In the genomic region with DNA sequence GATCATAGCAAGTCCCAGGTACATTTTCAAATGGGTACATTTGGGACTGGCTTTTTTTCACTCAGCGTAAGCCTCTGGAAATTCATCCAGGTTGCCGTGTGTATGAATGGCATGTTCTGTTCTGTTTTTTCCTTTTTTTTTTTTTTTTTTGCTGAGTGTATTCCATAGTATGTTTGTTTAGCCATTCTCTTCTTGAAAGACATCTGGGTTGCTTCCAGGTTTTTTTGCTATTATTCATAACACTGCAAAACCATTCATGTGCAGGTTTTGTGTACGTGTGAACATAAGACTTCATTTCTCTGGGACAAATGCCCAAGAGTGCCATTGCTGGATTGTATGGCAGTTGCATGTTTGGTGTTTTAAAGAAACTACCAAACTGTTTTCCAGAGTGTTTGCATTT, we compare ENCODE assay signal across 17 cellular contexts.
A peak's percentile ranks its signal among the peaks of the same experiment; 100 is the strongest.
DNase-seq lines count a peak whose midpoint lies in the region; ATAC-seq, FAIRE-seq and TF ChIP-seq lines count a peak whose summit lies in the region.
"Had no signal": no experiment of that assay in that cellular context is flagged by ENCODE, and none has a peak within 500 bp of the region (broad histone marks: within the 10 kb centered on the region; RNA-seq: fewer than 3 reads in every experiment).

No MANE protein-coding gene starts in this region.

- no peak overlapping the region for H3K4me3 Mint-ChIP-seq in stimulated activated effector memory CD8-positive, alpha-beta T cell treated with anti-CD3 and anti-CD28 coated beads, Interleukin-12 subunit alpha, Interleukin-12 subunit beta, amount 100 ng/mL, for 72 hours
- H3K4me3 Mint-ChIP-seq: CD4-positive, alpha-beta memory T cell; IgD-negative memory B cell had no signal

- ATAC-seq in stimulated activated effector memory CD8-positive, alpha-beta T cell treated with anti-CD3 and anti-CD28 coated beads, Interleukin-12 subunit alpha, Interleukin-12 subunit beta, amount 100 ng/mL, for 72 hours = no peak
- ATAC-seq in HG03460 (IDR thresholded peaks at IDR 0.05; ENCODE audit: unreplicated experiment) = no peak

- DNase-seq in DMS153 (lab: John Stamatoyannopoulos, UW) (peak; percentile 68), HPDE6-E6E7 (ENCODE audit: extremely low spot score) (peak; percentile 27), NCI-H2029 treated with DMSO at 0.1 percent for 48 hours (lab: John Stamatoyannopoulos, UW) (peak; percentile 70), bronchial epithelial cell (ENCODE audit: low read depth) (peak; percentile 93), COR-L47 (lab: John Stamatoyannopoulos, UW) (no peak), nucleus accumbens (lab: John Stamatoyannopoulos, UW) (no peak)
- no peak for DNase-seq in stimulated activated effector memory CD8-positive, alpha-beta T cell treated with anti-CD3 and anti-CD28 coated beads, Interleukin-12 subunit alpha, Interleukin-12 subunit beta, amount 100 ng/mL, for 72 hours (ENCODE audit: low spot score in 2 of 2)
- DNase-seq: BE2C; CD4-positive, alpha-beta memory T cell; H7; NCI-H1048; NCI-H2107; NCI-H510A; RPMI8226; T-helper 9 cell had no signal

- peaks cover 12% of the 10 kb centered on the region for H3K4me1 Mint-ChIP-seq in stimulated activated effector memory CD8-positive, alpha-beta T cell treated with anti-CD3 and anti-CD28 coated beads, Interleukin-12 subunit alpha, Interleukin-12 subunit beta, amount 100 ng/mL, for 72 hours

- FAIRE-seq in bronchial epithelial cell (lab: Jason Lieb, UNC) = no peak

- no peaks in the 10 kb centered on the region for H3K36me3 Mint-ChIP-seq in stimulated activated effector memory CD8-positive, alpha-beta T cell treated with anti-CD3 and anti-CD28 coated beads, Interleukin-12 subunit alpha, Interleukin-12 subunit beta, amount 100 ng/mL, for 72 hours
- H3K36me3 Mint-ChIP-seq: CD4-positive, alpha-beta memory T cell had no signal

- H3K4me3 ChIP-seq in bronchial epithelial cell (ENCODE audit: low read depth, low read length) = no peak overlapping the region

- no peak overlapping the region for H3K27ac Mint-ChIP-seq in stimulated activated effector memory CD8-positive, alpha-beta T cell treated with anti-CD3 and anti-CD28 coated beads, Interleukin-12 subunit alpha, Interleukin-12 subunit beta, amount 100 ng/mL, for 72 hours
- H3K27ac Mint-ChIP-seq: IgD-negative memory B cell had no signal

- H3K9me3 Mint-ChIP-seq in stimulated activated effector memory CD8-positive, alpha-beta T cell treated with anti-CD3 and anti-CD28 coated beads, Interleukin-12 subunit alpha, Interleukin-12 subunit beta, amount 100 ng/mL, for 72 hours = peaks cover 5% of the 10 kb centered on the region

- H3K36me3 ChIP-seq in bronchial epithelial cell (ENCODE audit: control insufficient read depth, insufficient read depth, low read length) = no peaks in the 10 kb centered on the region
- H3K36me3 ChIP-seq: BE2C had no signal

- TF ChIP-seq CTCF in bronchial epithelial cell (IDR thresholded peaks at IDR 0.05; ENCODE audit: insufficient read depth, low read length, severe bottlenecking) = no peak

- H3K27me3 ChIP-seq in bronchial epithelial cell (ENCODE audit: control insufficient read depth, insufficient read depth, low read length) = no peaks in the 10 kb centered on the region
- H3K27me3 ChIP-seq: BE2C had no signal

Comparison
In these comparisons a context has a peak if more than half of its experiments do, and no peak if none do; other contexts are left out.
1. DNase-seq: peak in DMS153 (single experiment), HPDE6-E6E7 (single experiment), NCI-H2029 treated with DMSO at 0.1 percent for 48 hours (single experiment) and bronchial epithelial cell (single experiment); none in stimulated activated effector memory CD8-positive, alpha-beta T cell treated with anti-CD3 and anti-CD28 coated beads, Interleukin-12 subunit alpha, Interleukin-12 subunit beta, amount 100 ng/mL, for 72 hours (0 of 2), COR-L47 (single experiment) and nucleus accumbens (0 of 56).